1 cellular context compared by ENCODE assay signal in the genomic region with DNA sequence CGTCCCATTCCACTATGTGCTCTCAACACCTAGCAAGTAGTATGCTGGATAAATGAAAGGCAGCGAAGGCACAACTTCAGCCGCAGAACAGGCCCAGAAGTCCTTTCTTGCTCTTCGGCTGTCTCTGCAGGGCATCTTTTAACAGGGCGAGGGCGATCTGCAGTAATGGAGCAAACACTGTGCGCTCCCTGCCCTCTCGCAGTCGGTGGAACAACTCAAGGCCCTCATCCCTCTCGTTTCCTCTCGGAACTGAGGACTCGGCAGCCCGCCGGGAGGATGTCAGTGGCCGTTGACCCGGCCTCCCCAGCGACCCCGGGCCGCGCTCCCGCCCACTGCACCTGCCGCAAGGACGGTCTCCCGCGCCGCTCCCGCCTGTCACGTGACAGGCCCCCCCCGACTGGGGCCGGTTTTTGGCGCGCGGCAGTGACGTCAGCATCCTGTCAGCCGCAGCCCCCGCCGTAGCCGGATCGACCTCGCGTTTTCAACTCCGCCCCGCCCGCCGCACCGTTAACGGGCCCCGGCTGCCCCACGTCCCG.
TF ChIP-seq lines count a peak whose summit lies in the region.

No MANE protein-coding gene starts in this region.

TF ChIP-seq in A549, 52 proteins besides CTCF, POLR2A, EP300 and RAD21 (continued from another document):
- TF ChIP-seq, protein P1, sequence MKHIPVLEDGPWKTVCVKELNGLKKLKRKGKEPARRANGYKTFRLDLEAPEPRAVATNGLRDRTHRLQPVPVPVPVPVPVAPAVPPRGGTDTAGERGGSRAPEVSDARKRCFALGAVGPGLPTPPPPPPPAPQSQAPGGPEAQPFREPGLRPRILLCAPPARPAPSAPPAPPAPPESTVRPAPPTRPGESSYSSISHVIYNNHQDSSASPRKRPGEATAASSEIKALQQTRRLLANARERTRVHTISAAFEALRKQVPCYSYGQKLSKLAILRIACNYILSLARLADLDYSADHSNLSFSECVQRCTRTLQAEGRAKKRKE (CRISPR knock-in tag; IDR thresholded peaks at IDR 0.05; ENCODE audit: low read depth): no peak
- TF ChIP-seq KDM5A (IDR thresholded peaks at IDR 0.05): peak; percentile 71
- TF ChIP-seq TFCP2L1 (CRISPR knock-in tag; IDR thresholded peaks at IDR 0.05): 0 out of 2 replicates have a peak, but pooled peaks have one; percentile 52
- TF ChIP-seq, protein P2, sequence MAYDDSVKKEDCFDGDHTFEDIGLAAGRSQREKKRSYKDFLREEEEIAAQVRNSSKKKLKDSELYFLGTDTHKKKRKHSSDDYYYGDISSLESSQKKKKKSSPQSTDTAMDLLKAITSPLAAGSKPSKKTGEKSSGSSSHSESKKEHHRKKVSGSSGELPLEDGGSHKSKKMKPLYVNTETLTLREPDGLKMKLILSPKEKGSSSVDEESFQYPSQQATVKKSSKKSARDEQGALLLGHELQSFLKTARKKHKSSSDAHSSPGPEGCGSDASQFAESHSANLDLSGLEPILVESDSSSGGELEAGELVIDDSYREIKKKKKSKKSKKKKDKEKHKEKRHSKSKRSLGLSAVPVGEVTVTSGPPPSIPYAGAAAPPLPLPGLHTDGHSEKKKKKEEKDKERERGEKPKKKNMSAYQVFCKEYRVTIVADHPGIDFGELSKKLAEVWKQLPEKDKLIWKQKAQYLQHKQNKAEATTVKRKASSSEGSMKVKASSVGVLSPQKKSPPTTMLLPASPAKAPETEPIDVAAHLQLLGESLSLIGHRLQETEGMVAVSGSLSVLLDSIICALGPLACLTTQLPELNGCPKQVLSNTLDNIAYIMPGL (CRISPR knock-in tag; IDR thresholded peaks at IDR 0.05; ENCODE audit: borderline replicate concordance): 0 out of 2 replicates have a peak, but pooled peaks have one; percentile 34
- TF ChIP-seq RARB (CRISPR knock-in tag; IDR thresholded peaks at IDR 0.05): no peak
- TF ChIP-seq FOSB (CRISPR knock-in tag; IDR thresholded peaks at IDR 0.05): no peak
- TF ChIP-seq FOSL2 (IDR thresholded peaks at IDR 0.05): no peak
- peak; percentile 32; the same call in 1 of the 2 replicates for TF ChIP-seq FOSL2 (CRISPR knock-in tag; IDR thresholded peaks at IDR 0.05)
